In the genomic region with DNA sequence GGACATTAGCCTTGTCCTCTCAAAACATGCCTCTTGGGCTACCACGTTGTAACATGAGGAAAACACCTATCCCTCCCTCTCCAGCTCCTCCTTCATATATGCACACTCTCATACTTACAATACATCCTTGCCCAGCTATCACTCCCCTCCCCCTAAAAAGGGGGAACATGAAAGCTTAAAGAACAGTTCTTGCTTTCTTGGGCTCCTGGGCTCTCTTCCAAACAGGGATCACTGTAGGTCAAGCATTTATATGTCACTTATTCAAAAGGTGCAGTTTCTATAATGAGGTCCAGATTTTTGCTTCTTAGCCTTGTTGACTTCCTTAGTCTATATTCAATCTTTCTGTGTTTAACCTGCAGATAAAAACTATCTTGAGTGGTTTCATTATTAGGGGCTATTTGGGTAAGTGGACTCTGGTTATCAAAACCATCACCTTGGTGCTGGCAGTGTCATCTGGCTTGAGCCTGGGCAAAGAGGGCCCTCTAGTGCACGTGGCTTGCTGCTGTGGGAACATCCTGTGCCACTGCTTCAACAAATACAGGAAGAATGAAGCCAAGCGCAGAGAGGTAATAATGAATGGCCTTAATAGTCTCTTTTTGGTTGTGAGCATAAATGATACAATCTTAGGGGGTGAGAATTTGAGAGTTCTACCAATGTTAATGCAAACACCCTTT, we compare ENCODE assay signal across 1 cellular context.
TF ChIP-seq lines count a peak whose summit lies in the region.

No MANE protein-coding gene starts in this region.

TF ChIP-seq in HCT116, 20 proteins besides CTCF, POLR2A, EP300 and RAD21 (continued from another document):
- TF ChIP-seq, protein P1, sequence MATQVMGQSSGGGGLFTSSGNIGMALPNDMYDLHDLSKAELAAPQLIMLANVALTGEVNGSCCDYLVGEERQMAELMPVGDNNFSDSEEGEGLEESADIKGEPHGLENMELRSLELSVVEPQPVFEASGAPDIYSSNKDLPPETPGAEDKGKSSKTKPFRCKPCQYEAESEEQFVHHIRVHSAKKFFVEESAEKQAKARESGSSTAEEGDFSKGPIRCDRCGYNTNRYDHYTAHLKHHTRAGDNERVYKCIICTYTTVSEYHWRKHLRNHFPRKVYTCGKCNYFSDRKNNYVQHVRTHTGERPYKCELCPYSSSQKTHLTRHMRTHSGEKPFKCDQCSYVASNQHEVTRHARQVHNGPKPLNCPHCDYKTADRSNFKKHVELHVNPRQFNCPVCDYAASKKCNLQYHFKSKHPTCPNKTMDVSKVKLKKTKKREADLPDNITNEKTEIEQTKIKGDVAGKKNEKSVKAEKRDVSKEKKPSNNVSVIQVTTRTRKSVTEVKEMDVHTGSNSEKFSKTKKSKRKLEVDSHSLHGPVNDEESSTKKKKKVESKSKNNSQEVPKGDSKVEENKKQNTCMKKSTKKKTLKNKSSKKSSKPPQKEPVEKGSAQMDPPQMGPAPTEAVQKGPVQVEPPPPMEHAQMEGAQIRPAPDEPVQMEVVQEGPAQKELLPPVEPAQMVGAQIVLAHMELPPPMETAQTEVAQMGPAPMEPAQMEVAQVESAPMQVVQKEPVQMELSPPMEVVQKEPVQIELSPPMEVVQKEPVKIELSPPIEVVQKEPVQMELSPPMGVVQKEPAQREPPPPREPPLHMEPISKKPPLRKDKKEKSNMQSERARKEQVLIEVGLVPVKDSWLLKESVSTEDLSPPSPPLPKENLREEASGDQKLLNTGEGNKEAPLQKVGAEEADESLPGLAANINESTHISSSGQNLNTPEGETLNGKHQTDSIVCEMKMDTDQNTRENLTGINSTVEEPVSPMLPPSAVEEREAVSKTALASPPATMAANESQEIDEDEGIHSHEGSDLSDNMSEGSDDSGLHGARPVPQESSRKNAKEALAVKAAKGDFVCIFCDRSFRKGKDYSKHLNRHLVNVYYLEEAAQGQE (IDR thresholded peaks at IDR 0.05; ENCODE audit: low read depth): no peak
- no peak for TF ChIP-seq SP1 (IDR thresholded peaks at IDR 0.05; ENCODE audit: low read depth)
- TF ChIP-seq SRF (IDR thresholded peaks at IDR 0.05; ENCODE audit: low read depth): no peak
- TF ChIP-seq POLR2AphosphoS5 (IDR thresholded peaks at IDR 0.05; ENCODE audit: low read depth, low read length): no peak
- TF ChIP-seq, protein P2, sequence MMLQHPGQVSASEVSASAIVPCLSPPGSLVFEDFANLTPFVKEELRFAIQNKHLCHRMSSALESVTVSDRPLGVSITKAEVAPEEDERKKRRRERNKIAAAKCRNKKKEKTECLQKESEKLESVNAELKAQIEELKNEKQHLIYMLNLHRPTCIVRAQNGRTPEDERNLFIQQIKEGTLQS (IDR thresholded peaks at IDR 0.05): no peak
- no peak for TF ChIP-seq EZH2phosphoT487 (IDR thresholded peaks at IDR 0.05; ENCODE audit: borderline replicate concordance)
- TF ChIP-seq CBX3 (IDR thresholded peaks at IDR 0.05; ENCODE audit: low read depth): no peak
